Comparison of ENCODE assay signal across 1 cellular context in genomic region chr17:1490643-1491405, GRCh38.
TF ChIP-seq lines count a peak whose summit lies in the region.

No MANE protein-coding gene starts in this region.

TF ChIP-seq in K562, 482 proteins besides CTCF, POLR2A, EP300 and RAD21 (continued from another document and continues in another):
- peak in 1 of 2 experiments; percentile 33 for TF ChIP-seq E2F6 (IDR thresholded peaks at IDR 0.05; ENCODE audit: borderline replicate concordance in 1 of 2, extremely low read depth in 1 of 2, insufficient read depth in 1 of 2, insufficient read length in 1 of 2, low read depth in 1 of 2, low read length in 1 of 2, poor library complexity in 1 of 2, severe bottlenecking in 1 of 2)
- 0 out of 2 replicates have a peak, but pooled peaks have one; percentile 30 for TF ChIP-seq CBX1 (IDR thresholded peaks at IDR 0.05; ENCODE audit: low read depth)
- no peak for TF ChIP-seq PPARD (CRISPR knock-in tag; IDR thresholded peaks at IDR 0.05)
- no peak for TF ChIP-seq ZC3H8 (IDR thresholded peaks at IDR 0.05)
- TF ChIP-seq ETS2 (tag; IDR thresholded peaks at IDR 0.05; ENCODE audit: borderline replicate concordance, poor library complexity, severe bottlenecking) = no peak
- TF ChIP-seq POU5F1 (IDR thresholded peaks at IDR 0.05; ENCODE audit: borderline replicate concordance, low read depth, low read length, partially characterized antibody) = no peak
- TF ChIP-seq BCOR (IDR thresholded peaks at IDR 0.05) = peak; percentile 89
- no peak for TF ChIP-seq ID3 (CRISPR knock-in tag; IDR thresholded peaks at IDR 0.05)
- peak; percentile 69 for TF ChIP-seq ID3 (tag; IDR thresholded peaks at IDR 0.05)
- no peak for TF ChIP-seq MGA (IDR thresholded peaks at IDR 0.05)
- no peak for TF ChIP-seq ZBTB34 (CRISPR knock-in tag; IDR thresholded peaks at IDR 0.05)
- 0 out of 2 replicates have a peak, but pooled peaks have one; percentile 12 for TF ChIP-seq SPI1 (IDR thresholded peaks at IDR 0.05; ENCODE audit: borderline replicate concordance, low read depth, low read length)
- TF ChIP-seq ZNF398 (CRISPR knock-in tag; IDR thresholded peaks at IDR 0.05) = no peak
- TF ChIP-seq ZNF140 (CRISPR knock-in tag; IDR thresholded peaks at IDR 0.05) = no peak
- TF ChIP-seq CEBPB (tag; IDR thresholded peaks at IDR 0.05) = no peak
- TF ChIP-seq SMARCA5 (IDR thresholded peaks at IDR 0.05) = no peak
- no peak for TF ChIP-seq HMBOX1 (IDR thresholded peaks at IDR 0.05)
- peak; percentile 96 for TF ChIP-seq CBFA2T3 (IDR thresholded peaks at IDR 0.05)
- peak in 1 of 2 experiments; percentile 34; a peak in 1 of 4 replicates for TF ChIP-seq ZNF639 (CRISPR knock-in tag; conservative IDR thresholded peaks at IDR 0.05 in 1 of 2, IDR thresholded peaks at IDR 0.05 in 1 of 2)
- TF ChIP-seq FOXP4 (CRISPR knock-in tag; IDR thresholded peaks at IDR 0.05; ENCODE audit: borderline replicate concordance) = no peak
- TF ChIP-seq NFIC (IDR thresholded peaks at IDR 0.05) = peak; percentile 78
- no peak for TF ChIP-seq ARID3A (IDR thresholded peaks at IDR 0.05; ENCODE audit: borderline replicate concordance, low read depth, low read length)
- TF ChIP-seq GTF2E2 (tag; IDR thresholded peaks at IDR 0.05) = no peak
- no peak for TF ChIP-seq POLR3G (IDR thresholded peaks at IDR 0.05; ENCODE audit: extremely low read depth, insufficient read length, insufficient replicate concordance)
- TF ChIP-seq RAD51 (IDR thresholded peaks at IDR 0.05; ENCODE audit: borderline replicate concordance, low read depth) = no peak
